22 cellular contexts compared by ENCODE assay signal in genomic region chr17:62658136-62658535, GRCh38. TPM values are rescaled to one million over a fixed set of nuclear protein-coding genes. Genes with fewer than 3 reads are reported as not detected.
DNase-seq lines count a peak whose midpoint lies in the region; ATAC-seq and TF ChIP-seq lines count a peak whose summit lies in the region.
"Had no signal": no experiment of that assay in that cellular context is flagged by ENCODE, and none has a peak within 500 bp of the region (broad histone marks: within the 10 kb centered on the region; RNA-seq: fewer than 3 reads in every experiment).

No MANE protein-coding gene starts in this region.

- H3K9me3 ChIP-seq in breast epithelium (no peaks in the 10 kb centered on the region), neural progenitor cell (ENCODE audit: low read depth) (peaks cover 4% of the 10 kb centered on the region)

- ATAC-seq in HG03442 (IDR thresholded peaks at IDR 0.05; ENCODE audit: unreplicated experiment): no peak
- ATAC-seq: CD8-positive, alpha-beta T cell; Right ventricle myocardium inferior had no signal

- H2AFZ ChIP-seq in neural progenitor cell (replicated peaks): no peak overlapping the region

- H3K79me2 ChIP-seq in neural progenitor cell (ENCODE audit: low read depth): no peaks in the 10 kb centered on the region

- H3K4me1 ChIP-seq in breast epithelium (peaks cover 10 to 11% of the 10 kb centered on the region in 2 donors), neural progenitor cell (peaks cover 35% of the 10 kb centered on the region)

- no peak overlapping the region for H3K9ac ChIP-seq in neural progenitor cell
- H3K9ac ChIP-seq: BLaER1 had no signal

- TF ChIP-seq CTCF in breast epithelium (IDR thresholded peaks at IDR 0.05) (no peak), MCF 10A (IDR thresholded peaks at IDR 0.05; ENCODE audit: unreplicated experiment) (no peak), endothelial cell (IDR thresholded peaks at IDR 0.05; ENCODE audit: unreplicated experiment) (no peak), neural progenitor cell (IDR thresholded peaks at IDR 0.05) (no peak)

- peaks cover 14% of the 10 kb centered on the region for H4K20me1 ChIP-seq in neural progenitor cell (ENCODE audit: low read depth)

- TF ChIP-seq POLR2A in breast epithelium (IDR thresholded peaks at IDR 0.05): no peak

- H3K4me3 ChIP-seq in breast epithelium (no peak overlapping the region), neural progenitor cell (no peak overlapping the region)
- H3K4me3 ChIP-seq: BLaER1, MG63 had no signal

- H3K27ac Mint-ChIP-seq in MCF 10A (ENCODE audit: low read depth, unreplicated experiment) (no peak overlapping the region), endothelial cell (ENCODE audit: unreplicated experiment) (no peak overlapping the region), neural progenitor cell (peak overlapping the region; percentile 99)
- H3K27ac Mint-ChIP-seq: CD8-positive, alpha-beta T cell had no signal

- H3K27me3 ChIP-seq in breast epithelium (no peaks in the 10 kb centered on the region), neural progenitor cell (no peaks in the 10 kb centered on the region)
- H3K27me3 ChIP-seq: BLaER1, MG63 had no signal

- no peak for DNase-seq in breast epithelium (ENCODE audit: low spot score in 2 of 2)
- DNase-seq in MCF 10A (ENCODE audit: unreplicated experiment): no peak
- DNase-seq in endothelial cell (ENCODE audit: low spot score): no peak
- no peak for DNase-seq in neural progenitor cell (ENCODE audit: low spot score)
- DNase-seq in DMS 273 (lab: John Stamatoyannopoulos, UW; ENCODE audit: unreplicated experiment): no peak
- no peak for DNase-seq in AML-193 (lab: John Stamatoyannopoulos, UW)
- DNase-seq in globus pallidus (ENCODE audit: low spot score): no peak
- DNase-seq: Calu3; CD8-positive, alpha-beta T cell; DMS79; Karpas-422; MG63; NCI-H1048; NCI-H1436; NCI-H1930; NCI-H345; NCI-H524 treated with DMSO at 0.1 percent for 48 hours; NK-92 treated with Interleukin-12 subunit alpha and Interleukin-12 subunit beta, amount 100 ng/mL, for 24 hours had no signal

- CTCF ChIA-PET in MCF 10A (lab: Yijun Ruan, JAX): no interaction called here

- POLR2A ChIA-PET in MCF 10A (lab: Yijun Ruan, JAX): no interaction called here

- intact Hi-C loops in breast epithelium (cut with DNase I; ENCODE audit: low total_unique reads) (no loop called here), MCF 10A (cut with micrococcal nuclease) (no loop called here)

- peak overlapping the region; percentile 52 to 54 for H3K27ac ChIP-seq in breast epithelium
- peak overlapping the region; percentile 77 for H3K27ac ChIP-seq in neural progenitor cell
- H3K27ac ChIP-seq: BLaER1 had no signal

- no TSS peak for BruUV-seq in MCF 10A (replicated peaks; lab: Mats Ljungman, UMichigan)

- H3K36me3 Mint-ChIP-seq in MCF 10A (ENCODE audit: insufficient read depth, unreplicated experiment) (no peaks in the 10 kb centered on the region), endothelial cell (ENCODE audit: low read depth, unreplicated experiment) (peaks cover 26% of the 10 kb centered on the region), neural progenitor cell (peaks cover 22% of the 10 kb centered on the region)
- H3K36me3 Mint-ChIP-seq: CD8-positive, alpha-beta T cell; IgD-negative memory B cell had no signal

- H3K27me3 Mint-ChIP-seq in MCF 10A (ENCODE audit: insufficient read depth, unreplicated experiment) (no peaks in the 10 kb centered on the region), endothelial cell (ENCODE audit: unreplicated experiment) (peaks cover 6% of the 10 kb centered on the region), neural progenitor cell (ENCODE audit: insufficient read depth, low read depth) (peaks cover 2% of the 10 kb centered on the region)

- H3K4me1 Mint-ChIP-seq in MCF 10A (ENCODE audit: insufficient read depth, unreplicated experiment) (peaks cover 8% of the 10 kb centered on the region), endothelial cell (ENCODE audit: unreplicated experiment) (peaks cover 20% of the 10 kb centered on the region), neural progenitor cell (peaks cover 43% of the 10 kb centered on the region)

- H3K4me3 Mint-ChIP-seq in MCF 10A (ENCODE audit: unreplicated experiment) (no peak overlapping the region), endothelial cell (ENCODE audit: unreplicated experiment) (peak overlapping the region; percentile 79), neural progenitor cell (no peak overlapping the region)
- H3K4me3 Mint-ChIP-seq: CD8-positive, alpha-beta T cell had no signal

- peaks cover 35% of the 10 kb centered on the region for H3F3A ChIP-seq in neural progenitor cell (ENCODE audit: low read depth)

- H3K9me3 Mint-ChIP-seq in MCF 10A (ENCODE audit: unreplicated experiment) (peaks cover 13% of the 10 kb centered on the region), endothelial cell (ENCODE audit: unreplicated experiment) (no peaks in the 10 kb centered on the region), neural progenitor cell (peaks cover 19% of the 10 kb centered on the region)

- H3K36me3 ChIP-seq in breast epithelium (no peaks in the 10 kb centered on the region), neural progenitor cell (no peaks in the 10 kb centered on the region)

- peak overlapping the region; percentile 60 for H3K4me2 ChIP-seq in neural progenitor cell
- H3K4me2 ChIP-seq: BLaER1 had no signal

RNA-seq across cellular contexts. Expression of gene MRC2, which starts 30.7 kb away (rescaled TPM):
- total RNA-seq in breast epithelium (10 to 100 TPM; 28.4 to 40.2 (median 37.4) TPM), MCF 10A (2022) (6.7 and 12.3 TPM in 2 replicates), endothelial cell (ENCODE audit: unreplicated experiment) (120 TPM), neural progenitor cell (ENCODE audit: low replicate concordance) (24.6 and 88.2 TPM in 2 replicates)
